Comparison of ENCODE assay signal across 1 cellular context in genomic region chr11:18750944-18751343, GRCh38.
TF ChIP-seq lines count a peak whose summit lies in the region.

No MANE protein-coding gene starts in this region.

TF ChIP-seq in H1, 55 proteins besides CTCF, POLR2A, EP300 and RAD21:
- TF ChIP-seq SP2 (IDR thresholded peaks at IDR 0.05; ENCODE audit: low read length) (no peak), KDM1A (IDR thresholded peaks at IDR 0.05; ENCODE audit: borderline replicate concordance, low read length) (no peak), JUN (IDR thresholded peaks at IDR 0.05; ENCODE audit: low read depth, low read length) (no peak), MAFK (IDR thresholded peaks at IDR 0.05; ENCODE audit: low read depth, low read length) (no peak), SIX5 (IDR thresholded peaks at IDR 0.05; ENCODE audit: low read depth, low read length) (no peak), BACH1 (IDR thresholded peaks at IDR 0.05; ENCODE audit: low read length) (no peak), ATF3 (IDR thresholded peaks at IDR 0.05; ENCODE audit: insufficient read depth, low read depth, low read length) (no peak)
TF ChIP-seq in H1: peak in this region for 0.
